In the genomic region with DNA sequence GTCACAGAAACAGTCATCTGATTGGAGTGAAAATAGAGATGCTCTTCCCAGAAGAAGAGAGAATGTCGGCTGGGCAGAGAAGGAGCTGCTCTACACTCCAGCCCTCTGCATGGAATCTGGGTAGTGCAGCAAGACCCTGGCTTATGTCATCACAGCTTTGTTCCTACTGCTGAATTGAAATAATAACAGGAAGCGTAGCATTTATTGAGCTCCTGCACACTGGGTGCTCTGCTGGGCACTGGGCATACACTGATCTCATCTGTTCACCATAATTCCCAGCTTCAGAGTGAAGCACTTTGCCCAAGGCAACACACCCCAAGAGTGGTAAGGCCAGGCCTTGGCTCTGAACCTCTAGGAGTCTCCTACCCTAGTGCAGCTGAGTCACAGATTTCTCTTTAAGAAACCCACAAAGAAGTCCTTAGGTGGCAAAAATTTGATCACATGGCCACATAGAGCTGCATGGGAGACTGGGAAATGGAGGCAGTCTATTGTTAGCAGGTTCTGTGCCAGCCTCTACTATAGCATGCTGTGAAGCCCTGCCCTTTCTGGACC, we compare ENCODE assay signal across 19 cellular contexts. TPM values are rescaled to one million over a fixed set of nuclear protein-coding genes. Genes with fewer than 3 reads are reported as not detected.
DNase-seq lines count a peak whose midpoint lies in the region; ATAC-seq and TF ChIP-seq lines count a peak whose summit lies in the region.
"Had no signal": no experiment of that assay in that cellular context is flagged by ENCODE, and none has a peak within 500 bp of the region (broad histone marks: within the 10 kb centered on the region; RNA-seq: fewer than 3 reads in every experiment).

No MANE protein-coding gene starts in this region.

- ATAC-seq in activated T-cell treated with anti-CD3 and anti-CD28 coated beads, Interleukin-2, amount 50 U/mL, for 72 hours (replicated peaks in 1 of 2): no peak
- no peak for ATAC-seq in upper lobe of left lung (ENCODE audit: low FRiP score in 2 of 2)

- peaks cover 62% of the 10 kb centered on the region for H3K4me1 Mint-ChIP-seq in activated T-cell treated with anti-CD3 and anti-CD28 coated beads, Interleukin-2, amount 50 U/mL, for 72 hours (ENCODE audit: low read depth)
- peaks cover 58% of the 10 kb centered on the region for H3K4me1 Mint-ChIP-seq in activated CD4-positive, alpha-beta memory T cell treated with anti-CD3 and anti-CD28 coated beads, Interleukin-2, amount 10 ng/mL, durations not matched to agents 7 days and 5 days
- H3K4me1 Mint-ChIP-seq: neural crest cell had no signal

- H3K36me3 ChIP-seq in upper lobe of left lung (peaks cover 0 to 3% (median 0%) of the 10 kb centered on the region in 4 donors), brain microvascular endothelial cell (replicated peaks) (peaks cover 5% of the 10 kb centered on the region)
- H3K36me3 ChIP-seq: breast epithelium, thyroid gland had no signal

- TF ChIP-seq CTCF in upper lobe of left lung (IDR thresholded peaks at IDR 0.05) (no peak), brain microvascular endothelial cell (IDR thresholded peaks at IDR 0.05; ENCODE audit: low read depth, low read length, missing control alignments) (no peak)

- DNase-seq in activated T-cell treated with anti-CD3 and anti-CD28 coated beads, Interleukin-2, amount 50 U/mL, for 72 hours: no peak
- no peak for DNase-seq in activated T-cell treated with anti-CD3 and anti-CD28 coated beads, Interleukin-2, amount 50 U/mL, for 1 hour
- DNase-seq in activated CD4-positive, alpha-beta memory T cell treated with anti-CD3 and anti-CD28 coated beads, Interleukin-2, amount 10 ng/mL, durations not matched to agents 7 days and 5 days: peak; percentile 13
- DNase-seq in islet precursor cell: peak; percentile 38
- DNase-seq in upper lobe of left lung: peak in 1 of 2 donors; percentile 21
- DNase-seq in brain microvascular endothelial cell: no peak
- DNase-seq in DMS53 treated with DMSO at 0.1 percent for 48 hours (lab: John Stamatoyannopoulos, UW; ENCODE audit: unreplicated experiment): no peak
- no peak for DNase-seq in stimulated activated CD4-positive, alpha-beta T cell treated with anti-CD3 and anti-CD28 coated beads, Interleukin-1b, Interleukin-23, amount 100 ng/mL, for 48 hours
- DNase-seq: activated naive CD4-positive, alpha-beta T cell treated with anti-CD3 and anti-CD28 coated beads, Interleukin-2, amount 50 U/mL, for 16 hours; effector memory CD4-positive, alpha-beta T cell; foreskin fibroblast; GDM1; mesenchymal stem cell; NCI-H187; NCI-H524 treated with DMSO at 0.1 percent for 48 hours; thyroid gland had no signal

- POLR2A ChIA-PET in activated CD4-positive, alpha-beta memory T cell treated with anti-CD3 and anti-CD28 coated beads, Interleukin-2, amount 10 ng/mL, durations not matched to agents 7 days and 5 days (lab: Charles Lee): interaction anchor here (0.7 to 1.4 kb wide), 5 partner anchors 11 to 59 kb away, joined by 3 to 4 read pairs (median 3); no protein-coding TSS in a partner anchor

- peaks cover 67 to 88% (median 75%) of the 10 kb centered on the region in 4 donors for H3K4me1 ChIP-seq in upper lobe of left lung
- H3K4me1 ChIP-seq: HAP-1 had no signal

- no peaks in the 10 kb centered on the region for H3K27me3 Mint-ChIP-seq in activated T-cell treated with anti-CD3 and anti-CD28 coated beads, Interleukin-2, amount 50 U/mL, for 72 hours (ENCODE audit: low read depth)
- no peaks in the 10 kb centered on the region for H3K27me3 Mint-ChIP-seq in activated CD4-positive, alpha-beta memory T cell treated with anti-CD3 and anti-CD28 coated beads, Interleukin-2, amount 10 ng/mL, durations not matched to agents 7 days and 5 days

- TF ChIP-seq POLR2A in upper lobe of left lung (IDR thresholded peaks at IDR 0.05): peak in 1 of 4 donors; percentile 27

- peaks cover 5 to 9% of the 10 kb centered on the region in 2 donors for H3K36me3 Mint-ChIP-seq in activated T-cell treated with anti-CD3 and anti-CD28 coated beads, Interleukin-2, amount 50 U/mL, for 72 hours (ENCODE audit: insufficient read depth in 2 of 2)
- peaks cover 22% of the 10 kb centered on the region for H3K36me3 Mint-ChIP-seq in activated CD4-positive, alpha-beta memory T cell treated with anti-CD3 and anti-CD28 coated beads, Interleukin-2, amount 10 ng/mL, durations not matched to agents 7 days and 5 days (ENCODE audit: low read depth)

- peak overlapping the region; percentile 75 for H3K27ac Mint-ChIP-seq in activated T-cell treated with anti-CD3 and anti-CD28 coated beads, Interleukin-2, amount 50 U/mL, for 72 hours
- no peak overlapping the region for H3K27ac Mint-ChIP-seq in activated CD4-positive, alpha-beta memory T cell treated with anti-CD3 and anti-CD28 coated beads, Interleukin-2, amount 10 ng/mL, durations not matched to agents 7 days and 5 days

- peak in 2 of 4 donors; percentile 75 for TF ChIP-seq EP300 in upper lobe of left lung (IDR thresholded peaks at IDR 0.05)

- in situ Hi-C loops in brain microvascular endothelial cell (cut with HindIII; ENCODE audit: low pct_ligation_motif_present, low sequenced_read_pairs): no loop called here

- H3K27me3 ChIP-seq in upper lobe of left lung (no peaks in the 10 kb centered on the region), brain microvascular endothelial cell (replicated peaks) (no peaks in the 10 kb centered on the region)
- H3K27me3 ChIP-seq: breast epithelium, thyroid gland had no signal

- H3K4me3 Mint-ChIP-seq in activated T-cell treated with anti-CD3 and anti-CD28 coated beads, Interleukin-2, amount 50 U/mL, for 72 hours: no peak overlapping the region
- H3K4me3 Mint-ChIP-seq in activated CD4-positive, alpha-beta memory T cell treated with anti-CD3 and anti-CD28 coated beads, Interleukin-2, amount 10 ng/mL, durations not matched to agents 7 days and 5 days: no peak overlapping the region

- H3K9me3 Mint-ChIP-seq in activated T-cell treated with anti-CD3 and anti-CD28 coated beads, Interleukin-2, amount 50 U/mL, for 72 hours: no peaks in the 10 kb centered on the region
- H3K9me3 Mint-ChIP-seq in activated CD4-positive, alpha-beta memory T cell treated with anti-CD3 and anti-CD28 coated beads, Interleukin-2, amount 10 ng/mL, durations not matched to agents 7 days and 5 days: no peaks in the 10 kb centered on the region
- H3K9me3 Mint-ChIP-seq: neural crest cell had no signal

- H3K4me3 ChIP-seq in upper lobe of left lung: no peak overlapping the region
- H3K4me3 ChIP-seq in brain microvascular endothelial cell (ENCODE audit: low read depth, low read length): no peak overlapping the region
- H3K4me3 ChIP-seq: breast epithelium, HAP-1, thyroid gland had no signal

- WGBS in upper lobe of left lung, 2 donors: 77 to 78% methylated on average over 1 to 2 of the region's 2 CpGs

- CTCF ChIA-PET in activated CD4-positive, alpha-beta memory T cell treated with anti-CD3 and anti-CD28 coated beads, Interleukin-2, amount 10 ng/mL, durations not matched to agents 7 days and 5 days (lab: Charles Lee): interaction anchor here (0.6 to 1.2 kb wide), 2 partner anchors 25 to 29 kb away, joined by 3 to 4 read pairs; no protein-coding TSS in a partner anchor

- peak overlapping the region; percentile 93 to 99 (median 97) for H3K27ac ChIP-seq in upper lobe of left lung
- H3K27ac ChIP-seq in brain microvascular endothelial cell: no peak overlapping the region

- H3K9me3 ChIP-seq in upper lobe of left lung: no peaks in the 10 kb centered on the region
- H3K9me3 ChIP-seq: breast epithelium, HAP-1, thyroid gland had no signal

RNA-seq across cellular contexts. Expression of a gene that starts 3.9 kb away (rescaled TPM):
- total RNA-seq in activated T-cell treated with anti-CD3 and anti-CD28 coated beads, Interleukin-2, amount 50 U/mL, for 72 hours: 10 to 100 TPM; 11.0 to 11.5 TPM
- 1 to 10 TPM; 3.1 to 3.2 TPM for total RNA-seq in activated CD4-positive, alpha-beta memory T cell treated with anti-CD3 and anti-CD28 coated beads, Interleukin-2, amount 10 ng/mL, durations not matched to agents 7 days and 5 days
- total RNA-seq in upper lobe of left lung: 10 to 100 TPM in 5 of 6 donors, 1 to 10 TPM in 1; 6.3 to 34.0 (median 15.9) TPM

Comparison
In these comparisons a context has a peak if more than half of its experiments do, and no peak if none do; other contexts are left out.
1. DNase-seq: peak in activated CD4-positive, alpha-beta memory T cell treated with anti-CD3 and anti-CD28 coated beads, Interleukin-2, amount 10 ng/mL, durations not matched to agents 7 days and 5 days (single experiment) and islet precursor cell (single experiment); none in activated T-cell treated with anti-CD3 and anti-CD28 coated beads, Interleukin-2, amount 50 U/mL, for 72 hours (0 of 2), activated T-cell treated with anti-CD3 and anti-CD28 coated beads, Interleukin-2, amount 50 U/mL, for 1 hour (single experiment), brain microvascular endothelial cell (single experiment), DMS53 treated with DMSO at 0.1 percent for 48 hours (single experiment) and stimulated activated CD4-positive, alpha-beta T cell treated with anti-CD3 and anti-CD28 coated beads, Interleukin-1b, Interleukin-23, amount 100 ng/mL, for 48 hours (single experiment).